ENCODE assay signal across 1 cellular context in the genomic region with DNA sequence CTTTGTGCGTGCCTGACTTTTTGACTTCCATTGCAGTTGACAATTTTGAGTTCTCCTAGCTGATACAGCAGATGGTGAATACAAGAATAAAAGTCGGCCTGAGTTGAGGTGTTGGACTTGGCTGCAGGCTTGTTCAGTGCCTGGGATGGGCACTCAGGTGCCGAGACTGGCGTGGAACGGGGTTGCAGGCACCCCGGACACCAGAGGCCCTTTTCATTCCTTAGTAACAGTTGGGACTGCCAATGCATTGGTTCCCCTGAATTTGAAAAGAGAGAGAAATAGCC.
TF ChIP-seq lines count a peak whose summit lies in the region.

No MANE protein-coding gene starts in this region.

TF ChIP-seq in IMR-90, 13 proteins besides CTCF, POLR2A, EP300 and RAD21:
- TF ChIP-seq NFE2L2 (IDR thresholded peaks at IDR 0.05; ENCODE audit: low read depth, low read length) (no peak), BHLHE40 (IDR thresholded peaks at IDR 0.05; ENCODE audit: low read depth, low read length) (no peak), MAFK (IDR thresholded peaks at IDR 0.05; ENCODE audit: low read depth, low read length) (no peak), MXI1 (IDR thresholded peaks at IDR 0.05; ENCODE audit: borderline replicate concordance, low read depth, low read length) (no peak)
TF ChIP-seq in IMR-90: peak in this region for 0.
